In the genomic region with DNA sequence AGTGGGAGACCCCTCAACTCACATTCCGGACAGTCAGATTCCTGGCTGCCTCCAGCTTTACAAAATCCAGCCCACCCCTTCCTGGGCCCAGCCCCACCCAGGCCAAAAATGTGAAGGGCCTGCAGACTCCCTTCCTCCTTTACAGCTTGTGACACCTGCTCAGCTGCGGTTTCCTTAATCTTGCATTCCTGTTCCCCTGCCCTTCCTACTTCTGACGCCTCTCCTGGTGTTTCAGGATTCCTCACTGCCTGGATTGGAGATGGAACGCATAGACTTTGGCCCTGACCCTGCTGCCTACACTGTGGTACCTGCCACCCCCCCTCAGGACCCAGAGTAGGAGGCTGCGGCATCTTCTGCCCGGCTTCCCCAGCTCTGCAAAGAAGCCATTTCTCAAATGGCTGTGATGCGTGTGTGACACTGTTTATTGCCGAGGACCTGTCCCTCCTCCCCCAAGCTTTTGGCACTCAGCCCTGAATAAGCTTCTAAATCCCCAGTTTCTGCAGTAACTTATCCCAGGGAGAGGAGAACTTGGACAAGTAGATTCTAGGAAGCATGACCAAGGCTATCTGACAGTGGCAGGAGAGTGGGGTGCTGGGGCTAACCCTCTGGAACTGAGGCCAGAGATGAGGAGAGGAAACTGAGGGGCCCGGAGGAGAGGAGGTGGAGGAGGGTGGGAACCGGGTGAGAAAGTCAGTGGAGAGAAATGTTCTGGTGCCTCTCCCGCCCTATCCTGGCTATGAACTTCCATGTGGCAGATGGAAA, we compare ENCODE assay signal across 11 cellular contexts. TPM values are rescaled to one million over a fixed set of nuclear protein-coding genes. Genes with fewer than 3 reads are reported as not detected.
DNase-seq lines count a peak whose midpoint lies in the region; ATAC-seq, FAIRE-seq and TF ChIP-seq lines count a peak whose summit lies in the region.
"Had no signal": no experiment of that assay in that cellular context is flagged by ENCODE, and none has a peak within 500 bp of the region (broad histone marks: within the 10 kb centered on the region; RNA-seq: fewer than 3 reads in every experiment).

No MANE protein-coding gene starts in this region.

- no peak for TF ChIP-seq POLR2A in HepG2 (IDR thresholded peaks at IDR 0.05; ENCODE audit: insufficient read depth in 1 of 2, low read depth in 2 of 2, low read length in 2 of 2)

- H3K79me1 ChIP-seq in trophoblast cell (ENCODE audit: low read length): no peaks in the 10 kb centered on the region

- in situ Hi-C loops in HepG2 (cut with HindIII; ENCODE audit: extremely low pct_ligation_motif_present, low pct_unique_long_range_greater_than_20kb): loop anchor here (5.0 to 10.0 kb wide), 2 partner anchors 75 to 187 kb away; a partner anchor contains a TSS

- H3K4me3 Mint-ChIP-seq in MCF 10A (ENCODE audit: unreplicated experiment): no peak overlapping the region

- no peak overlapping the region for H3K4ac ChIP-seq in trophoblast cell (ENCODE audit: low read depth, low read length)

- no peak overlapping the region for H3K18ac ChIP-seq in trophoblast cell (ENCODE audit: low read length)

- H3K27ac ChIP-seq in trophoblast cell (ENCODE audit: low read depth, low read length): no peak overlapping the region
- no peak overlapping the region for H3K27ac ChIP-seq in HepG2 (ENCODE audit: extremely low read length, insufficient read depth, low read length)
- H3K27ac ChIP-seq: C4-2B had no signal

- no peaks in the 10 kb centered on the region for H3K36me3 ChIP-seq in trophoblast cell (ENCODE audit: control insufficient read depth in 1 of 2, insufficient read depth in 2 of 2, low read length in 2 of 2)
- no peaks in the 10 kb centered on the region for H3K36me3 ChIP-seq in HepG2 (replicated peaks in 1 of 2; ENCODE audit: control insufficient read depth in 1 of 2, insufficient read depth in 2 of 2, low read length in 2 of 2)
- H3K36me3 ChIP-seq: thoracic aorta had no signal

- no peaks in the 10 kb centered on the region for H3K9me3 Mint-ChIP-seq in MCF 10A (ENCODE audit: unreplicated experiment)

- H3K9me3 ChIP-seq in trophoblast cell (ENCODE audit: insufficient read depth, low read depth, low read length) (peaks cover 2% of the 10 kb centered on the region), HepG2 (ENCODE audit: low read length) (no peaks in the 10 kb centered on the region)
- H3K9me3 ChIP-seq: thoracic aorta had no signal

- no peaks in the 10 kb centered on the region for H3K27me3 ChIP-seq in trophoblast cell (ENCODE audit: insufficient read depth, low read length)
- peaks cover 2 to 48% of the 10 kb centered on the region in 2 experiments; a peak in 3 of 5 replicates for H3K27me3 ChIP-seq in HepG2 (ENCODE audit: control insufficient read depth in 1 of 2, insufficient read depth in 2 of 2, low read length in 2 of 2)

- H4K8ac ChIP-seq in trophoblast cell (ENCODE audit: low read depth, low read length): no peak overlapping the region

- H3K23ac ChIP-seq in trophoblast cell (ENCODE audit: low read length): no peak overlapping the region

- no peak overlapping the region for H4K91ac ChIP-seq in trophoblast cell (ENCODE audit: low read depth, low read length)

- TF ChIP-seq CTCF in fibroblast of villous mesenchyme (IDR thresholded peaks at IDR 0.05; ENCODE audit: insufficient read depth, low read depth, low read length) (no peak), MCF 10A (IDR thresholded peaks at IDR 0.05; ENCODE audit: unreplicated experiment) (no peak), HepG2 (CRISPR knock-in tag; IDR thresholded peaks at IDR 0.05) (no peak)

- POLR2A ChIA-PET in MCF 10A (lab: Yijun Ruan, JAX) (interaction anchor here (0.6 to 1.5 kb wide), 5 partner anchors 17 to 220 kb away, joined by 3 to 5 read pairs (median 3); no protein-coding TSS in a partner anchor), HepG2 (lab: Yijun Ruan, JAX) (interaction anchor here (1.0 kb wide), 1 partner anchor 21 kb away, joined by 3 read pairs; no protein-coding TSS in a partner anchor)

- CTCF ChIA-PET in MCF 10A (lab: Yijun Ruan, JAX) (interaction anchor here (0.7 to 6.4 kb wide), 36 partner anchors 9 to 847 kb away, joined by 3 to 59 read pairs (median 4); a partner anchor contains a TSS), HepG2 (lab: Yijun Ruan, JAX; ENCODE audit: low intra/inter-chr PET ratio, low total read pairs) (interaction anchor here (0.6 to 1.8 kb wide), 4 partner anchors 78 to 203 kb away, joined by 3 to 7 read pairs (median 4); no protein-coding TSS in a partner anchor)

- DNase-seq in HS-27A (ENCODE audit: low read depth) (peak; percentile 38), SW480 (ENCODE audit: low spot score) (peak; percentile 81), fibroblast of villous mesenchyme (ENCODE audit: low read depth) (peak; percentile 66), trophoblast cell (peak; percentile 89 to 95), T-helper 1 cell (no peak), MCF 10A (ENCODE audit: unreplicated experiment) (no peak), HepG2 (ENCODE audit: low spot score) (no peak), HuH-7 (ENCODE audit: low spot score) (no peak)

- H3K27ac Mint-ChIP-seq in MCF 10A (ENCODE audit: low read depth, unreplicated experiment): no peak overlapping the region

- no peak overlapping the region for H2BK120ac ChIP-seq in trophoblast cell (ENCODE audit: insufficient read depth, low read length, poor library complexity)

- TF ChIP-seq EP300 in HepG2 (IDR thresholded peaks at IDR 0.05; ENCODE audit: low read depth in 2 of 2, low read length in 2 of 2) (no peak), HepG2 (CRISPR knock-in tag; IDR thresholded peaks at IDR 0.05; ENCODE audit: borderline replicate concordance) (no peak)

- no CpG with 5 or more reads among the region's 11 CpGs for WGBS in trophoblast cell (ENCODE audit: extremely low coverage, insufficient coverage, insufficient read length)
- WGBS in HepG2 (ENCODE audit: low lambda C conversion rate): 15% methylated on average over 10 of the region's 11 CpGs

- no TSS peak for BruUV-seq in MCF 10A (replicated peaks; lab: Mats Ljungman, UMichigan)
- BruUV-seq in HepG2 (replicated peaks; lab: Mats Ljungman, UMichigan): no TSS peak

- H2AFZ ChIP-seq in trophoblast cell (ENCODE audit: insufficient read depth, low read length, poor library complexity) (no peak overlapping the region), HepG2 (ENCODE audit: low read length) (no peak overlapping the region)

- H3K9ac ChIP-seq in trophoblast cell (ENCODE audit: low read length) (no peak overlapping the region), HepG2 (ENCODE audit: insufficient read depth, low read depth, low read length) (no peak overlapping the region)

- no peaks in the 10 kb centered on the region for H3K79me2 ChIP-seq in trophoblast cell (ENCODE audit: control insufficient read depth, insufficient read depth, low read length, poor library complexity)
- no peaks in the 10 kb centered on the region for H3K79me2 ChIP-seq in HepG2 (ENCODE audit: insufficient read depth, low read length)

- no peak overlapping the region for H2BK12ac ChIP-seq in trophoblast cell (ENCODE audit: low read length)

- H2BK5ac ChIP-seq in trophoblast cell (ENCODE audit: low read depth, low read length, poor library complexity): no peak overlapping the region

- no peaks in the 10 kb centered on the region for H3K36me3 Mint-ChIP-seq in MCF 10A (ENCODE audit: insufficient read depth, unreplicated experiment)

- intact Hi-C loops in MCF 10A (cut with micrococcal nuclease): loop anchor here (1.0 to 2.0 kb wide), 4 partner anchors 91 to 203 kb away; no protein-coding TSS in a partner anchor
- intact Hi-C loops in HepG2 (cut with micrococcal nuclease; ENCODE audit: unreplicated experiment): loop anchor here (1.0 to 10.0 kb wide), 3 partner anchors 26 to 91 kb away; no protein-coding TSS in a partner anchor

- peaks cover 10% of the 10 kb centered on the region for H3K4me1 Mint-ChIP-seq in MCF 10A (ENCODE audit: insufficient read depth, unreplicated experiment)

- no peak overlapping the region for H3K14ac ChIP-seq in trophoblast cell (ENCODE audit: low read length)

- no peak for FAIRE-seq in HepG2 (lab: Jason Lieb, UNC)

- no peak overlapping the region for H3K4me2 ChIP-seq in trophoblast cell (ENCODE audit: low read length)
- H3K4me2 ChIP-seq in HepG2 (ENCODE audit: low read depth, low read length): no peak overlapping the region

- H3K4me1 ChIP-seq in trophoblast cell (ENCODE audit: control insufficient read depth in 1 of 2, insufficient read depth in 2 of 2, low read length in 2 of 2): peaks cover 6 to 11% of the 10 kb centered on the region in 2 experiments
- peaks cover 35% of the 10 kb centered on the region for H3K4me1 ChIP-seq in HepG2 (ENCODE audit: insufficient read depth, low read length)

- H3K4me3 ChIP-seq in fibroblast of villous mesenchyme (ENCODE audit: low read depth, low read length) (no peak overlapping the region), trophoblast cell (ENCODE audit: low read depth, low read length) (no peak overlapping the region), HepG2 (replicated peaks in 1 of 3; ENCODE audit: insufficient read depth in 1 of 3, low read depth in 2 of 3, low read length in 3 of 3) (no peak overlapping the region)
- H3K4me3 ChIP-seq: thoracic aorta had no signal

- H4K20me1 ChIP-seq in HepG2 (ENCODE audit: insufficient read depth, low read length): no peaks in the 10 kb centered on the region

- no peak overlapping the region for H4K12ac ChIP-seq in trophoblast cell (ENCODE audit: low read depth, low read length)

- H3K27me3 Mint-ChIP-seq in MCF 10A (ENCODE audit: insufficient read depth, unreplicated experiment): peaks cover 14% of the 10 kb centered on the region

- ATAC-seq in HepG2: no peak

- TF ChIP-seq RAD21 in HepG2 (CRISPR knock-in tag; IDR thresholded peaks at IDR 0.05): no peak

- no peak overlapping the region for H2AK5ac ChIP-seq in trophoblast cell (ENCODE audit: low read length)

RNA-seq across cellular contexts. Expression of a gene that starts 24.9 kb away (rescaled TPM):
- total RNA-seq in fibroblast of villous mesenchyme: 2.9 and 3.5 TPM in 2 replicates
- 1.9 and 2.1 TPM in 2 replicates for polyA plus RNA-seq in trophoblast cell (2013)
- total RNA-seq in MCF 10A (2022): 6.2 and 8.2 TPM in 2 replicates
- total RNA-seq in HepG2 (2016; rRNA removed; fragmentation: Illumina TruSeq; extraction: Trizol): 1.8 and 2.5 TPM in 2 replicates
- total RNA-seq in HepG2 (2016; cell fraction: cytosol; rRNA removed; fragmentation: Illumina TruSeq; extraction: Trizol; ENCODE audit: low read depth): 1.6 and 1.7 TPM in 2 replicates
- total RNA-seq in HepG2 (2016; cell fraction: insoluble cytoplasmic fraction; rRNA removed; fragmentation: Illumina TruSeq; extraction: Trizol): 2.2 and 3.0 TPM in 2 replicates
- 2.1 and 3.4 TPM in 2 replicates for total RNA-seq in HepG2 (2016; cell fraction: membrane; rRNA removed; fragmentation: Illumina TruSeq; extraction: Trizol)
- 2.6 and 3.0 TPM in 2 replicates for total RNA-seq in HepG2 (2016; cell fraction: nucleus; rRNA removed; fragmentation: Illumina TruSeq; extraction: Trizol)
- polyA plus RNA-seq in HepG2 (2011; rRNA removed): 2.0 and 2.2 TPM in 2 replicates
- 1.4 and 1.7 TPM in 2 replicates for polyA plus RNA-seq in HepG2 (2011; cell fraction: cytosol; rRNA removed)
- polyA plus RNA-seq in HepG2 (2011; cell fraction: nucleus; rRNA removed): 1.3 and 2.3 TPM in 2 replicates
- 1.7 and 2.6 TPM in 2 replicates for polyA plus RNA-seq in HepG2 (2012)
- polyA plus RNA-seq in HepG2 (2016; cell fraction: cytosol; fragmentation: Illumina TruSeq; extraction: Trizol; ENCODE audit: low read depth): 0.54 and 0.63 TPM in 2 replicates
- polyA plus RNA-seq in HepG2 (2016; cell fraction: insoluble cytoplasmic fraction; fragmentation: Illumina TruSeq; extraction: Trizol; ENCODE audit: low read depth): 1.6 and 1.7 TPM in 2 replicates
- polyA plus RNA-seq in HepG2 (2016; cell fraction: membrane; fragmentation: Illumina TruSeq; extraction: Trizol; ENCODE audit: low read depth): 0.76 and 1.1 TPM in 2 replicates
- 2.7 and 2.8 TPM in 2 replicates for polyA plus RNA-seq in HepG2 (2016; cell fraction: nucleus; fragmentation: Illumina TruSeq; extraction: Trizol; ENCODE audit: insufficient read depth, low read depth)
- 2.9 and 10.2 TPM in 2 replicates for polyA minus RNA-seq in HepG2 (2011; rRNA and poly(A)+ RNA removed; ENCODE audit: low replicate concordance)
- polyA minus RNA-seq in HepG2 (2011; cell fraction: cytosol; rRNA and poly(A)+ RNA removed): 0.97 and 2.2 TPM in 2 replicates
- 2.8 and 3.5 TPM in 2 replicates for polyA minus RNA-seq in HepG2 (2011; cell fraction: nucleus; rRNA and poly(A)+ RNA removed)

RNA-seq across cellular contexts. Expression of a gene that starts 35.9 kb away (rescaled TPM):
- total RNA-seq in fibroblast of villous mesenchyme (3.0 and 3.9 TPM in 2 replicates), MCF 10A (2022) (not detected in 2 replicates), HepG2 (2016; rRNA removed; fragmentation: Illumina TruSeq; extraction: Trizol) (not detected in 2 replicates)
- polyA plus RNA-seq in trophoblast cell (2013): not detected in 2 replicates
- not detected in 2 replicates for total RNA-seq in HepG2 (2016; cell fraction: cytosol; rRNA removed; fragmentation: Illumina TruSeq; extraction: Trizol; ENCODE audit: low read depth)
- total RNA-seq in HepG2 (2016; cell fraction: insoluble cytoplasmic fraction; rRNA removed; fragmentation: Illumina TruSeq; extraction: Trizol): not detected in 2 replicates
- not detected in 2 replicates for total RNA-seq in HepG2 (2016; cell fraction: membrane; rRNA removed; fragmentation: Illumina TruSeq; extraction: Trizol)
- total RNA-seq in HepG2 (2016; cell fraction: nucleus; rRNA removed; fragmentation: Illumina TruSeq; extraction: Trizol): not detected in 2 replicates
- polyA plus RNA-seq in HepG2 (2011; rRNA removed): not detected in 2 replicates
- 0.01 and 0.03 TPM in 2 replicates for polyA plus RNA-seq in HepG2 (2011; cell fraction: cytosol; rRNA removed)
- polyA plus RNA-seq in HepG2 (2011; cell fraction: nucleus; rRNA removed): 0.21 TPM in 1 of 2 replicates, not detected in the other
- polyA plus RNA-seq in HepG2 (2012): not detected in 2 replicates
- polyA plus RNA-seq in HepG2 (2016; cell fraction: cytosol; fragmentation: Illumina TruSeq; extraction: Trizol; ENCODE audit: low read depth): not detected in 2 replicates
- polyA plus RNA-seq in HepG2 (2016; cell fraction: insoluble cytoplasmic fraction; fragmentation: Illumina TruSeq; extraction: Trizol; ENCODE audit: low read depth): not detected in 2 replicates
- not detected in 2 replicates for polyA plus RNA-seq in HepG2 (2016; cell fraction: membrane; fragmentation: Illumina TruSeq; extraction: Trizol; ENCODE audit: low read depth)
- polyA plus RNA-seq in HepG2 (2016; cell fraction: nucleus; fragmentation: Illumina TruSeq; extraction: Trizol; ENCODE audit: insufficient read depth, low read depth): not detected in 2 replicates
- 0.65 TPM in 1 of 2 replicates, not detected in the other for polyA minus RNA-seq in HepG2 (2011; rRNA and poly(A)+ RNA removed; ENCODE audit: low replicate concordance)
- not detected in 2 replicates for polyA minus RNA-seq in HepG2 (2011; cell fraction: cytosol; rRNA and poly(A)+ RNA removed)
- polyA minus RNA-seq in HepG2 (2011; cell fraction: nucleus; rRNA and poly(A)+ RNA removed): not detected in 2 replicates
- total RNA-seq: left lobe of liver had no signal

RNA-seq across cellular contexts. Expression of a gene that starts 39.5 kb away (rescaled TPM):
- total RNA-seq in fibroblast of villous mesenchyme: 30.9 and 34.1 TPM in 2 replicates
- 14.2 and 14.8 TPM in 2 replicates for polyA plus RNA-seq in trophoblast cell (2013)
- 19.9 and 23.1 TPM in 2 replicates for total RNA-seq in MCF 10A (2022)
- total RNA-seq in HepG2 (2016; rRNA removed; fragmentation: Illumina TruSeq; extraction: Trizol): 5.9 and 9.0 TPM in 2 replicates
- 3.1 and 3.3 TPM in 2 replicates for total RNA-seq in HepG2 (2016; cell fraction: cytosol; rRNA removed; fragmentation: Illumina TruSeq; extraction: Trizol; ENCODE audit: low read depth)
- 5.1 and 8.3 TPM in 2 replicates for total RNA-seq in HepG2 (2016; cell fraction: insoluble cytoplasmic fraction; rRNA removed; fragmentation: Illumina TruSeq; extraction: Trizol)
- total RNA-seq in HepG2 (2016; cell fraction: membrane; rRNA removed; fragmentation: Illumina TruSeq; extraction: Trizol): 5.3 and 5.9 TPM in 2 replicates
- 10.1 and 11.1 TPM in 2 replicates for total RNA-seq in HepG2 (2016; cell fraction: nucleus; rRNA removed; fragmentation: Illumina TruSeq; extraction: Trizol)
- 4.1 and 5.5 TPM in 2 replicates for polyA plus RNA-seq in HepG2 (2011; rRNA removed)
- polyA plus RNA-seq in HepG2 (2011; cell fraction: cytosol; rRNA removed): 1.7 and 3.1 TPM in 2 replicates
- polyA plus RNA-seq in HepG2 (2011; cell fraction: nucleus; rRNA removed): 15.9 and 16.8 TPM in 2 replicates
- polyA plus RNA-seq in HepG2 (2012): 4.7 and 6.8 TPM in 2 replicates
- polyA plus RNA-seq in HepG2 (2016; cell fraction: cytosol; fragmentation: Illumina TruSeq; extraction: Trizol; ENCODE audit: low read depth): 0.32 and 0.37 TPM in 2 replicates
- polyA plus RNA-seq in HepG2 (2016; cell fraction: insoluble cytoplasmic fraction; fragmentation: Illumina TruSeq; extraction: Trizol; ENCODE audit: low read depth): 5.7 and 8.4 TPM in 2 replicates
- polyA plus RNA-seq in HepG2 (2016; cell fraction: membrane; fragmentation: Illumina TruSeq; extraction: Trizol; ENCODE audit: low read depth): 1.3 and 1.7 TPM in 2 replicates
- 20.5 and 22.7 TPM in 2 replicates for polyA plus RNA-seq in HepG2 (2016; cell fraction: nucleus; fragmentation: Illumina TruSeq; extraction: Trizol; ENCODE audit: insufficient read depth, low read depth)
- polyA minus RNA-seq in HepG2 (2011; rRNA and poly(A)+ RNA removed; ENCODE audit: low replicate concordance): 10.1 and 13.6 TPM in 2 replicates
- polyA minus RNA-seq in HepG2 (2011; cell fraction: cytosol; rRNA and poly(A)+ RNA removed): 5.5 and 6.3 TPM in 2 replicates
- polyA minus RNA-seq in HepG2 (2011; cell fraction: nucleus; rRNA and poly(A)+ RNA removed): 13.2 and 14.7 TPM in 2 replicates

Comparison
In these comparisons a context has a peak if more than half of its experiments do, and no peak if none do; other contexts are left out.
1. DNase-seq: peak in HS-27A (single experiment), SW480 (single experiment), fibroblast of villous mesenchyme (single experiment) and trophoblast cell (2 of 2); none in T-helper 1 cell (0 of 5), MCF 10A (single experiment), HepG2 (single experiment) and HuH-7 (single experiment).